In genomic region chr3:33768578-33768977, GRCh38 we compare ENCODE assay signal across 22 cellular contexts.
"Had no signal": no experiment of that assay in that cellular context is flagged by ENCODE, and none has a peak within 500 bp of the region (broad histone marks: within the 10 kb centered on the region; RNA-seq: fewer than 3 reads in every experiment).

No MANE protein-coding gene starts in this region.

- H3K27me3 ChIP-seq: ovary, right atrium auricular region, right lobe of liver, stomach, tibial artery, uterus had no signal

- H3K27ac ChIP-seq: left ventricle myocardium inferior, ovary, right atrium auricular region, right lobe of liver, stomach, thoracic aorta, tibial artery, uterus had no signal

- H3K4me3 Mint-ChIP-seq: memory B cell; naive thymus-derived CD8-positive, alpha-beta T cell; nephron progenitor cell; stimulated activated naive B cell treated with anti-CD40 and anti-IgM and Interleukin-4, amounts not matched to agents 10 μg/mL and 1 μg/mL and 100 μg/mL, for 72 hours; type B pancreatic cell had no signal

- H3K4me1 ChIP-seq: left ventricle myocardium inferior, right atrium auricular region, right lobe of liver, stomach, tibial artery, uterus had no signal

- H3K9me3 ChIP-seq: left ventricle myocardium inferior, ovary, right atrium auricular region, right lobe of liver, stomach, thoracic aorta, tibial artery, uterus had no signal

- H3K27ac Mint-ChIP-seq: memory B cell; progenitor cell of endocrine pancreas; stimulated activated naive B cell treated with anti-CD40 and anti-IgM and Interleukin-4, amounts not matched to agents 10 μg/mL and 1 μg/mL and 100 μg/mL, for 72 hours; type B pancreatic cell had no signal

- ATAC-seq: naive thymus-derived CD8-positive, alpha-beta T cell; right lobe of liver; stimulated activated naive B cell treated with anti-CD40 and anti-IgM and Interleukin-4, amounts not matched to agents 10 μg/mL and 1 μg/mL and 100 μg/mL, for 72 hours; stimulated activated naive CD8-positive, alpha-beta T cell treated with anti-CD3 and anti-CD28 coated beads, Interleukin-15, Interleukin-2, amounts not matched to agents 100 U/mL and 50 U/mL, for 24 hours had no signal

- H3K27me3 Mint-ChIP-seq: progenitor cell of endocrine pancreas, type B pancreatic cell had no signal

- DNase-seq: hypothalamus; islet precursor cell; left ventricle myocardium inferior; naive thymus-derived CD8-positive, alpha-beta T cell; nephron progenitor cell; ovary; right lobe of liver; stimulated activated CD4-positive, alpha-beta T cell treated with anti-CD3 and anti-CD28 coated beads, Interleukin-12 subunit alpha, Interleukin-12 subunit beta, amount 100 ng/mL, for 4 hours; stimulated activated CD4-positive, alpha-beta T cell treated with anti-CD3 and anti-CD28 coated beads, Interleukin-15, amount 100 ng/mL, for 24 hours; stimulated activated CD4-positive, alpha-beta T cell treated with anti-CD3 and anti-CD28 coated beads, Interleukin-2, amount 100 ng/mL, for 24 hours; stimulated activated CD4-positive, alpha-beta T cell treated with anti-CD3 and anti-CD28 coated beads, Interleukin-4, amount 100 ng/mL, for 1 hour; stimulated activated naive B cell treated with anti-CD40 and anti-IgM and Interleukin-4, amounts not matched to agents 10 μg/mL and 1 μg/mL and 100 μg/mL, for 72 hours; stimulated activated naive CD8-positive, alpha-beta T cell treated with anti-CD3 and anti-CD28 coated beads, Interleukin-15, Interleukin-2, amounts not matched to agents 100 U/mL and 50 U/mL, for 24 hours; stomach; tibial artery; uterus had no signal

- H3K4me3 ChIP-seq: left ventricle myocardium inferior, lung, ovary, right atrium auricular region, right lobe of liver, stomach, thoracic aorta, tibial artery, uterus had no signal

- H3K4me1 Mint-ChIP-seq: memory B cell; naive thymus-derived CD8-positive, alpha-beta T cell; stimulated activated naive B cell treated with anti-CD40 and anti-IgM and Interleukin-4, amounts not matched to agents 10 μg/mL and 1 μg/mL and 100 μg/mL, for 72 hours had no signal

- H3K36me3 ChIP-seq: left ventricle myocardium inferior, ovary, right atrium auricular region, right lobe of liver, stomach, thoracic aorta, tibial artery, uterus had no signal

- H3K9me3 Mint-ChIP-seq: memory B cell; naive thymus-derived CD8-positive, alpha-beta T cell; nephron progenitor cell; stimulated activated naive B cell treated with anti-CD40 and anti-IgM and Interleukin-4, amounts not matched to agents 10 μg/mL and 1 μg/mL and 100 μg/mL, for 72 hours; type B pancreatic cell had no signal

- H3K36me3 Mint-ChIP-seq: memory B cell; naive thymus-derived CD8-positive, alpha-beta T cell; stimulated activated naive B cell treated with anti-CD40 and anti-IgM and Interleukin-4, amounts not matched to agents 10 μg/mL and 1 μg/mL and 100 μg/mL, for 72 hours; type B pancreatic cell had no signal
